In genomic region chr19:47444388-47444821, GRCh38 we compare ENCODE assay signal across 12 cellular contexts. TPM values are rescaled to one million over a fixed set of nuclear protein-coding genes. Genes with fewer than 3 reads are reported as not detected.
DNase-seq lines count a peak whose midpoint lies in the region; ATAC-seq and TF ChIP-seq lines count a peak whose summit lies in the region.
"Had no signal": no experiment of that assay in that cellular context is flagged by ENCODE, and none has a peak within 500 bp of the region (broad histone marks: within the 10 kb centered on the region; RNA-seq: fewer than 3 reads in every experiment).

No MANE protein-coding gene starts in this region.

- POLR2A ChIA-PET in T-cell (lab: Charles Lee): no interaction called here
- POLR2A ChIA-PET in naive thymus-derived CD8-positive, alpha-beta T cell (lab: Charles Lee): interaction anchor here (2.0 kb wide), 1 partner anchor 16 kb away, joined by 7 read pairs; no protein-coding TSS in a partner anchor

- H3K27ac Mint-ChIP-seq in T-cell (no peak overlapping the region), progenitor cell of endocrine pancreas (no peak overlapping the region)
- no peak overlapping the region for H3K27ac Mint-ChIP-seq in naive thymus-derived CD8-positive, alpha-beta T cell
- no peak overlapping the region for H3K27ac Mint-ChIP-seq in stimulated activated naive B cell treated with anti-CD40 and anti-IgM and Interleukin-4, amounts not matched to agents 10 μg/mL and 1 μg/mL and 100 μg/mL, for 72 hours
- H3K27ac Mint-ChIP-seq: nephron had no signal

- H3K4me3 Mint-ChIP-seq in T-cell (peak overlapping the region in 2 of 3 donors; percentile 45 to 87), progenitor cell of endocrine pancreas (ENCODE audit: low read depth) (no peak overlapping the region)
- peak overlapping the region; percentile 30 to 91 (median 64) for H3K4me3 Mint-ChIP-seq in naive thymus-derived CD8-positive, alpha-beta T cell
- peak overlapping the region in 1 of 2 donors; percentile 11 for H3K4me3 Mint-ChIP-seq in stimulated activated naive B cell treated with anti-CD40 and anti-IgM and Interleukin-4, amounts not matched to agents 10 μg/mL and 1 μg/mL and 100 μg/mL, for 72 hours
- H3K4me3 Mint-ChIP-seq: nephron had no signal

- H3K36me3 Mint-ChIP-seq in T-cell (no peaks in the 10 kb centered on the region), progenitor cell of endocrine pancreas (ENCODE audit: insufficient read depth) (peaks cover 1% of the 10 kb centered on the region)
- H3K36me3 Mint-ChIP-seq in naive thymus-derived CD8-positive, alpha-beta T cell: no peaks in the 10 kb centered on the region
- H3K36me3 Mint-ChIP-seq in stimulated activated naive B cell treated with anti-CD40 and anti-IgM and Interleukin-4, amounts not matched to agents 10 μg/mL and 1 μg/mL and 100 μg/mL, for 72 hours: peaks cover 6 to 8% of the 10 kb centered on the region in 2 donors

- peak in 2 of 4 experiments; percentile 5 to 16 for ATAC-seq in T-cell (replicated peaks in 1 of 4)
- ATAC-seq in naive thymus-derived CD8-positive, alpha-beta T cell: peak; percentile 19 to 29
- ATAC-seq in stimulated activated naive B cell treated with anti-CD40 and anti-IgM and Interleukin-4, amounts not matched to agents 10 μg/mL and 1 μg/mL and 100 μg/mL, for 72 hours (replicated peaks): no peak

- peak overlapping the region; percentile 37 for H3K27ac ChIP-seq in angular gyrus (ENCODE audit: low read depth, low read length)
- H3K27ac ChIP-seq: ascending aorta, VCaP had no signal

- CTCF ChIA-PET in T-cell (lab: Charles Lee): interaction anchor here in 1 of 2 donors (0.9 kb wide), 1 partner anchor 16 kb away, joined by 3 read pairs; no protein-coding TSS in a partner anchor

- H3K9me3 Mint-ChIP-seq in T-cell (no peaks in the 10 kb centered on the region), progenitor cell of endocrine pancreas (ENCODE audit: low read depth) (no peaks in the 10 kb centered on the region)
- H3K9me3 Mint-ChIP-seq in naive thymus-derived CD8-positive, alpha-beta T cell: peaks cover 0 to 3% (median 0%) of the 10 kb centered on the region in 9 donors
- H3K9me3 Mint-ChIP-seq in stimulated activated naive B cell treated with anti-CD40 and anti-IgM and Interleukin-4, amounts not matched to agents 10 μg/mL and 1 μg/mL and 100 μg/mL, for 72 hours: peaks cover 6 to 7% of the 10 kb centered on the region in 2 donors

- H3K4me1 Mint-ChIP-seq in T-cell: peaks cover 41 to 52% (median 46%) of the 10 kb centered on the region in 3 donors
- H3K4me1 Mint-ChIP-seq in naive thymus-derived CD8-positive, alpha-beta T cell: peaks cover 41 to 64% (median 51%) of the 10 kb centered on the region in 4 donors
- peaks cover 2% of the 10 kb centered on the region for H3K4me1 Mint-ChIP-seq in progenitor cell of endocrine pancreas (ENCODE audit: low read depth)
- H3K4me1 Mint-ChIP-seq in stimulated activated naive B cell treated with anti-CD40 and anti-IgM and Interleukin-4, amounts not matched to agents 10 μg/mL and 1 μg/mL and 100 μg/mL, for 72 hours: peaks cover 21 to 32% of the 10 kb centered on the region in 2 donors

- peak; percentile 71 for DNase-seq in ELF-1 (ENCODE audit: low read depth, low spot score)
- DNase-seq in T-cell: peak in 24 of 34 experiments; percentile 10 to 50 (median 35)
- peak; percentile 22 to 76 (median 44) for DNase-seq in naive thymus-derived CD8-positive, alpha-beta T cell
- DNase-seq in progenitor cell of endocrine pancreas (ENCODE audit: low spot score, unreplicated experiment): no peak
- DNase-seq in stimulated activated naive B cell treated with anti-CD40 and anti-IgM and Interleukin-4, amounts not matched to agents 10 μg/mL and 1 μg/mL and 100 μg/mL, for 72 hours: no peak
- DNase-seq in HT-29 (ENCODE audit: low spot score): no peak
- no peak for DNase-seq in mucosa of gallbladder (ENCODE audit: low spot score)
- DNase-seq: NCI-H2081 had no signal

- no peak for TF ChIP-seq CTCF in progenitor cell of endocrine pancreas (IDR thresholded peaks at IDR 0.05; ENCODE audit: unreplicated experiment)

- peaks cover 66 to 75% of the 10 kb centered on the region in 2 donors for H3K27me3 Mint-ChIP-seq in T-cell
- H3K27me3 Mint-ChIP-seq in naive thymus-derived CD8-positive, alpha-beta T cell: peaks cover 24 to 88% (median 63%) of the 10 kb centered on the region in 5 donors
- H3K27me3 Mint-ChIP-seq in progenitor cell of endocrine pancreas: peaks cover 85% of the 10 kb centered on the region
- H3K27me3 Mint-ChIP-seq in stimulated activated naive B cell treated with anti-CD40 and anti-IgM and Interleukin-4, amounts not matched to agents 10 μg/mL and 1 μg/mL and 100 μg/mL, for 72 hours: peaks cover 79 to 91% of the 10 kb centered on the region in 2 donors

RNA-seq across cellular contexts. Expression of gene MEIS3, which starts 25.1 kb away (rescaled TPM):
- total RNA-seq in T-cell (under 1 TPM in 3 of 5 donors, not detected in 2; 0.32 to 0.69 (median 0.54) TPM), progenitor cell of endocrine pancreas (25.5 and 30.8 TPM in 2 replicates), mucosa of gallbladder (5.7 TPM)
- total RNA-seq in naive thymus-derived CD8-positive, alpha-beta T cell: not detected
- not detected for polyA plus RNA-seq in naive thymus-derived CD8-positive, alpha-beta T cell
- 0.37 and 1.1 TPM in 2 replicates for total RNA-seq in HT-29 (2014; rRNA removed; shearing (Covaris generic))

RNA-seq across cellular contexts. Expression of gene SLC8A2, which starts 27.3 kb away (rescaled TPM):
- total RNA-seq in T-cell (not detected), progenitor cell of endocrine pancreas (1.2 and 1.4 TPM in 2 replicates), mucosa of gallbladder (5.1 TPM)
- total RNA-seq in naive thymus-derived CD8-positive, alpha-beta T cell: under 1 TPM in 1 of 2 experiments, not detected in 1; 0.42 TPM
- polyA plus RNA-seq in naive thymus-derived CD8-positive, alpha-beta T cell: under 1 TPM in 2 of 3 donors, not detected in 1; 0.02 to 0.12 TPM
- 0.83 and 3.6 TPM in 2 replicates for total RNA-seq in HT-29 (2014; rRNA removed; shearing (Covaris generic))
- total RNA-seq: ascending aorta had no signal

RNA-seq across cellular contexts. Expression of gene KPTN, which starts 39.6 kb away (rescaled TPM):
- total RNA-seq in T-cell (1 to 10 TPM; 2.8 to 5.8 (median 5.4) TPM), progenitor cell of endocrine pancreas (29.9 and 30.5 TPM in 2 replicates), mucosa of gallbladder (16.3 TPM)
- total RNA-seq in naive thymus-derived CD8-positive, alpha-beta T cell: 1 to 10 TPM; 5.4 to 7.1 TPM
- 1 to 10 TPM; 5.8 to 8.0 (median 7.6) TPM for polyA plus RNA-seq in naive thymus-derived CD8-positive, alpha-beta T cell
- 26.2 and 30.1 TPM in 2 replicates for total RNA-seq in HT-29 (2014; rRNA removed; shearing (Covaris generic))

Comparison
In these comparisons a context has a peak if more than half of its experiments do, and no peak if none do; other contexts are left out.
1. DNase-seq: peak in ELF-1 (single experiment), T-cell (24 of 34) and naive thymus-derived CD8-positive, alpha-beta T cell (10 of 10); none in progenitor cell of endocrine pancreas (single experiment), stimulated activated naive B cell treated with anti-CD40 and anti-IgM and Interleukin-4, amounts not matched to agents 10 μg/mL and 1 μg/mL and 100 μg/mL, for 72 hours (single experiment), HT-29 (single experiment) and mucosa of gallbladder (single experiment).
2. ATAC-seq: peak in naive thymus-derived CD8-positive, alpha-beta T cell (2 of 2); none in stimulated activated naive B cell treated with anti-CD40 and anti-IgM and Interleukin-4, amounts not matched to agents 10 μg/mL and 1 μg/mL and 100 μg/mL, for 72 hours (0 of 2).